In genomic region chr20:11891081-11891826, GRCh38 we compare ENCODE assay signal across 1 cellular context.
TF ChIP-seq lines count a peak whose summit lies in the region.

No MANE protein-coding gene starts in this region.

TF ChIP-seq in HepG2, 621 proteins besides CTCF, POLR2A, EP300 and RAD21 (continued from another document and continues in another):
- TF ChIP-seq AHDC1 (CRISPR knock-in tag; IDR thresholded peaks at IDR 0.05; ENCODE audit: borderline replicate concordance) (no peak), CHD4 (IDR thresholded peaks at IDR 0.05; ENCODE audit: borderline replicate concordance, low read length) (no peak), ZNF280D (CRISPR knock-in tag; IDR thresholded peaks at IDR 0.05) (no peak), ZNF558 (CRISPR knock-in tag; IDR thresholded peaks at IDR 0.05; ENCODE audit: borderline replicate concordance) (peak; percentile 81; the same call in 1 of the 2 replicates), ZNF678 (CRISPR knock-in tag; IDR thresholded peaks at IDR 0.05) (no peak), GTF2F1 (IDR thresholded peaks at IDR 0.05; ENCODE audit: low read length) (no peak), CC2D1A (CRISPR knock-in tag; IDR thresholded peaks at IDR 0.05) (no peak), ZFX (CRISPR knock-in tag; IDR thresholded peaks at IDR 0.05; ENCODE audit: low read depth) (peak; percentile 90), ZNF878 (CRISPR knock-in tag; IDR thresholded peaks at IDR 0.05) (no peak), CREB1 (IDR thresholded peaks at IDR 0.05) (no peak), CREB1 (CRISPR knock-in tag; IDR thresholded peaks at IDR 0.05) (no peak), FOXC1 (CRISPR knock-in tag; IDR thresholded peaks at IDR 0.05; ENCODE audit: borderline replicate concordance) (no peak), SP1 (IDR thresholded peaks at IDR 0.05) (no peak), SP1 (CRISPR knock-in tag; IDR thresholded peaks at IDR 0.05) (no peak), GATA4 (IDR thresholded peaks at IDR 0.05; ENCODE audit: borderline replicate concordance, low read depth) (no peak), TEAD2 (CRISPR knock-in tag; IDR thresholded peaks at IDR 0.05) (no peak), FIP1L1 (IDR thresholded peaks at IDR 0.05; ENCODE audit: borderline replicate concordance, insufficient read depth, low read depth, low read length) (0 out of 2 replicates have a peak, but pooled peaks have one; percentile 18), ZNF207 (IDR thresholded peaks at IDR 0.05; ENCODE audit: borderline replicate concordance) (no peak), ZNF382 (CRISPR knock-in tag; IDR thresholded peaks at IDR 0.05; ENCODE audit: borderline replicate concordance) (no peak), ZNF225 (CRISPR knock-in tag; IDR thresholded peaks at IDR 0.05) (no peak), TBX3 (IDR thresholded peaks at IDR 0.05; ENCODE audit: borderline replicate concordance) (no peak), CHD2 (IDR thresholded peaks at IDR 0.05; ENCODE audit: low read depth, low read length) (no peak), ZNF17 (CRISPR knock-in tag; IDR thresholded peaks at IDR 0.05) (no peak), ATAD3A (CRISPR knock-in tag; IDR thresholded peaks at IDR 0.05) (no peak), ZNF576 (CRISPR knock-in tag; IDR thresholded peaks at IDR 0.05) (no peak), ZNF251 (CRISPR knock-in tag; IDR thresholded peaks at IDR 0.05) (no peak), ARNT (IDR thresholded peaks at IDR 0.05) (no peak)
- TF ChIP-seq, protein P1, sequence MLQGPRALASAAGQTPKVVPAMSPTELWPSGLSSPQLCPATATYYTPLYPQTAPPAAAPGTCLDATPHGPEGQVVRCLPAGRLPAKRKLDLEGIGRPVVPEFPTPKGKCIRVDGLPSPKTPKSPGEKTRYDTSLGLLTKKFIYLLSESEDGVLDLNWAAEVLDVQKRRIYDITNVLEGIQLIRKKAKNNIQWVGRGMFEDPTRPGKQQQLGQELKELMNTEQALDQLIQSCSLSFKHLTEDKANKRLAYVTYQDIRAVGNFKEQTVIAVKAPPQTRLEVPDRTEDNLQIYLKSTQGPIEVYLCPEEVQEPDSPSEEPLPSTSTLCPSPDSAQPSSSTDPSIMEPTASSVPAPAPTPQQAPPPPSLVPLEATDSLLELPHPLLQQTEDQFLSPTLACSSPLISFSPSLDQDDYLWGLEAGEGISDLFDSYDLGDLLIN (CRISPR knock-in tag; IDR thresholded peaks at IDR 0.05; ENCODE audit: borderline replicate concordance) = no peak
- TF ChIP-seq, protein P2, sequence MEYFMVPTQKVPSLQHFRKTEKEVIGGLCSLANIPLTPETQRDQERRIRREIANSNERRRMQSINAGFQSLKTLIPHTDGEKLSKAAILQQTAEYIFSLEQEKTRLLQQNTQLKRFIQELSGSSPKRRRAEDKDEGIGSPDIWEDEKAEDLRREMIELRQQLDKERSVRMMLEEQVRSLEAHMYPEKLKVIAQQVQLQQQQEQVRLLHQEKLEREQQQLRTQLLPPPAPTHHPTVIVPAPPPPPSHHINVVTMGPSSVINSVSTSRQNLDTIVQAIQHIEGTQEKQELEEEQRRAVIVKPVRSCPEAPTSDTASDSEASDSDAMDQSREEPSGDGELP (IDR thresholded peaks at IDR 0.05; ENCODE audit: borderline replicate concordance, low read depth) = peak; percentile 58; the same call in 1 of the 2 replicates
- TF ChIP-seq, protein P3, sequence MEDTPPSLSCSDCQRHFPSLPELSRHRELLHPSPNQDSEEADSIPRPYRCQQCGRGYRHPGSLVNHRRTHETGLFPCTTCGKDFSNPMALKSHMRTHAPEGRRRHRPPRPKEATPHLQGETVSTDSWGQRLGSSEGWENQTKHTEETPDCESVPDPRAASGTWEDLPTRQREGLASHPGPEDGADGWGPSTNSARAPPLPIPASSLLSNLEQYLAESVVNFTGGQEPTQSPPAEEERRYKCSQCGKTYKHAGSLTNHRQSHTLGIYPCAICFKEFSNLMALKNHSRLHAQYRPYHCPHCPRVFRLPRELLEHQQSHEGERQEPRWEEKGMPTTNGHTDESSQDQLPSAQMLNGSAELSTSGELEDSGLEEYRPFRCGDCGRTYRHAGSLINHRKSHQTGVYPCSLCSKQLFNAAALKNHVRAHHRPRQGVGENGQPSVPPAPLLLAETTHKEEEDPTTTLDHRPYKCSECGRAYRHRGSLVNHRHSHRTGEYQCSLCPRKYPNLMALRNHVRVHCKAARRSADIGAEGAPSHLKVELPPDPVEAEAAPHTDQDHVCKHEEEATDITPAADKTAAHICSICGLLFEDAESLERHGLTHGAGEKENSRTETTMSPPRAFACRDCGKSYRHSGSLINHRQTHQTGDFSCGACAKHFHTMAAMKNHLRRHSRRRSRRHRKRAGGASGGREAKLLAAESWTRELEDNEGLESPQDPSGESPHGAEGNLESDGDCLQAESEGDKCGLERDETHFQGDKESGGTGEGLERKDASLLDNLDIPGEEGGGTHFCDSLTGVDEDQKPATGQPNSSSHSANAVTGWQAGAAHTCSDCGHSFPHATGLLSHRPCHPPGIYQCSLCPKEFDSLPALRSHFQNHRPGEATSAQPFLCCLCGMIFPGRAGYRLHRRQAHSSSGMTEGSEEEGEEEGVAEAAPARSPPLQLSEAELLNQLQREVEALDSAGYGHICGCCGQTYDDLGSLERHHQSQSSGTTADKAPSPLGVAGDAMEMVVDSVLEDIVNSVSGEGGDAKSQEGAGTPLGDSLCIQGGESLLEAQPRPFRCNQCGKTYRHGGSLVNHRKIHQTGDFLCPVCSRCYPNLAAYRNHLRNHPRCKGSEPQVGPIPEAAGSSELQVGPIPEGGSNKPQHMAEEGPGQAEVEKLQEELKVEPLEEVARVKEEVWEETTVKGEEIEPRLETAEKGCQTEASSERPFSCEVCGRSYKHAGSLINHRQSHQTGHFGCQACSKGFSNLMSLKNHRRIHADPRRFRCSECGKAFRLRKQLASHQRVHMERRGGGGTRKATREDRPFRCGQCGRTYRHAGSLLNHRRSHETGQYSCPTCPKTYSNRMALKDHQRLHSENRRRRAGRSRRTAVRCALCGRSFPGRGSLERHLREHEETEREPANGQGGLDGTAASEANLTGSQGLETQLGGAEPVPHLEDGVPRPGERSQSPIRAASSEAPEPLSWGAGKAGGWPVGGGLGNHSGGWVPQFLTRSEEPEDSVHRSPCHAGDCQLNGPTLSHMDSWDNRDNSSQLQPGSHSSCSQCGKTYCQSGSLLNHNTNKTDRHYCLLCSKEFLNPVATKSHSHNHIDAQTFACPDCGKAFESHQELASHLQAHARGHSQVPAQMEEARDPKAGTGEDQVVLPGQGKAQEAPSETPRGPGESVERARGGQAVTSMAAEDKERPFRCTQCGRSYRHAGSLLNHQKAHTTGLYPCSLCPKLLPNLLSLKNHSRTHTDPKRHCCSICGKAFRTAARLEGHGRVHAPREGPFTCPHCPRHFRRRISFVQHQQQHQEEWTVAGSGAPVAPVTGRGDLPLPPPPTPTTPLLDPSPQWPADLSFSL (CRISPR knock-in tag; IDR thresholded peaks at IDR 0.05) = no peak
- TF ChIP-seq, protein P4, sequence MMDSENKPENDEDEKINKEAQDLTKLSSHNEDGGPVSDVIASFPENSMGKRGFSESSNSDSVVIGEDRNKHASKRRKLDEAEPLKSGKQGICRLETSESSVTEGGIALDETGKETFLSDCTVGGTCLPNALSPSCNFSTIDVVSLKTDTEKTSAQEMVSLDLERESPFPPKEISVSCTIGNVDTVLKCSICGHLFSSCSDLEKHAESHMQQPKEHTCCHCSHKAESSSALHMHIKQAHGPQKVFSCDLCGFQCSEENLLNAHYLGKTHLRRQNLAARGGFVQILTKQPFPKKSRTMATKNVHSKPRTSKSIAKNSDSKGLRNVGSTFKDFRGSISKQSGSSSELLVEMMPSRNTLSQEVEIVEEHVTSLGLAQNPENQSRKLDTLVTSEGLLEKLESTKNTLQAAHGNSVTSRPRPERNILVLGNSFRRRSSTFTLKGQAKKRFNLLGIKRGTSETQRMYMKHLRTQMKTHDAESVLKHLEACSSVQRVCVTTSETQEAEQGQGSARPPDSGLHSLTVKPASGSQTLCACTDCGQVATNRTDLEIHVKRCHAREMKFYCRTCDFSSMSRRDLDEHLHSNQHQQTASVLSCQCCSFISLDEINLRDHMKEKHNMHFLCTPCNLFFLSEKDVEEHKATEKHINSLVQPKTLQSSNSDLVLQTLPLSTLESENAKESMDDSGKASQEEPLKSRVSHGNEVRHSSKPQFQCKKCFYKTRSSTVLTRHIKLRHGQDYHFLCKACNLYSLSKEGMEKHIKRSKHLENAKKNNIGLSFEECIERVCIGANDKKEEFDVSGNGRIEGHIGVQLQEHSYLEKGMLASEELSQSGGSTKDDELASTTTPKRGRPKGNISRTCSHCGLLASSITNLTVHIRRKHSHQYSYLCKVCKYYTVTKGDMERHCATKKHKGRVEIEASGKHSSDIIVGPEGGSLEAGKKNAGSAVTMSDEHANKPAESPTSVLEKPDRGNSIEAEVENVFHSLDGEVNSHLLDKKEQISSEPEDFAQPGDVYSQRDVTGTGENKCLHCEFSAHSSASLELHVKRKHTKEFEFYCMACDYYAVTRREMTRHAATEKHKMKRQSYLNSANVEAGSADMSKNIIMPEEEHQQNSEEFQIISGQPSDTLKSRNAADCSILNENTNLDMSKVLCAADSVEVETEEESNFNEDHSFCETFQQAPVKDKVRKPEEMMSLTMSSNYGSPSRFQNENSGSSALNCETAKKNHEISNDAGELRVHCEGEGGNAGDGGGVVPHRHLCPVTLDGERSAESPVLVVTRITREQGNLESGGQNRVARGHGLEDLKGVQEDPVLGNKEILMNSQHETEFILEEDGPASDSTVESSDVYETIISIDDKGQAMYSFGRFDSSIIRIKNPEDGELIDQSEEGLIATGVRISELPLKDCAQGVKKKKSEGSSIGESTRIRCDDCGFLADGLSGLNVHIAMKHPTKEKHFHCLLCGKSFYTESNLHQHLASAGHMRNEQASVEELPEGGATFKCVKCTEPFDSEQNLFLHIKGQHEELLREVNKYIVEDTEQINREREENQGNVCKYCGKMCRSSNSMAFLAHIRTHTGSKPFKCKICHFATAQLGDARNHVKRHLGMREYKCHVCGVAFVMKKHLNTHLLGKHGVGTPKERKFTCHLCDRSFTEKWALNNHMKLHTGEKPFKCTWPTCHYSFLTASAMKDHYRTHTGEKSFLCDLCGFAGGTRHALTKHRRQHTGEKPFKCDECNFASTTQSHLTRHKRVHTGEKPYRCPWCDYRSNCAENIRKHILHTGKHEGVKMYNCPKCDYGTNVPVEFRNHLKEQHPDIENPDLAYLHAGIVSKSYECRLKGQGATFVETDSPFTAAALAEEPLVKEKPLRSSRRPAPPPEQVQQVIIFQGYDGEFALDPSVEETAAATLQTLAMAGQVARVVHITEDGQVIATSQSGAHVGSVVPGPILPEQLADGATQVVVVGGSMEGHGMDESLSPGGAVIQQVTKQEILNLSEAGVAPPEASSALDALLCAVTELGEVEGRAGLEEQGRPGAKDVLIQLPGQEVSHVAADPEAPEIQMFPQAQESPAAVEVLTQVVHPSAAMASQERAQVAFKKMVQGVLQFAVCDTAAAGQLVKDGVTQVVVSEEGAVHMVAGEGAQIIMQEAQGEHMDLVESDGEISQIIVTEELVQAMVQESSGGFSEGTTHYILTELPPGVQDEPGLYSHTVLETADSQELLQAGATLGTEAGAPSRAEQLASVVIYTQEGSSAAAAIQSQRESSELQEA (CRISPR knock-in tag; IDR thresholded peaks at IDR 0.05; ENCODE audit: not compliant biosample characterization) = no peak
